Comparison of ENCODE assay signal across 8 cellular contexts in genomic region chr14:20683896-20684661, GRCh38.
A peak's percentile ranks its signal among the peaks of the same experiment; 100 is the strongest.
DNase-seq lines count a peak whose midpoint lies in the region; ATAC-seq and TF ChIP-seq lines count a peak whose summit lies in the region.

Gene RNASE4, plus strand, starts transcription at chr14:20684560. Its CDS starts 14,812 bp downstream, at chr14:20699372.

- ATAC-seq in HG02884 (IDR thresholded peaks at IDR 0.05; ENCODE audit: unreplicated experiment): peak; percentile 22

- DNase-seq in NCI-H748 (lab: John Stamatoyannopoulos, UW; ENCODE audit: unreplicated experiment) (peak; percentile 77), medulla oblongata (ENCODE audit: extremely low spot score) (peak; percentile 92), 8988T (no peak)
- peak; percentile 57 to 67 for DNase-seq in activated CD8-positive, alpha-beta memory T cell treated with anti-CD3 and anti-CD28 coated beads for 1 hour (ENCODE audit: extremely low read depth in 1 of 2, low read depth in 1 of 2)
- DNase-seq in effector CD8-positive, alpha-beta T cell (lab: John Stamatoyannopoulos, UW): peak; percentile 62
- DNase-seq in stimulated activated CD4-positive, alpha-beta T cell treated with anti-CD3 and anti-CD28 coated beads, TNF-alpha, amount 100 ng/mL, for 24 hours (ENCODE audit: low read depth in 3 of 3): peak; percentile 61 to 76 (median 64)

- peak; percentile 35 for TF ChIP-seq POLR2A in GM15510 (IDR thresholded peaks at IDR 0.05; ENCODE audit: borderline replicate concordance, extremely low read depth, insufficient read length)
